ENCODE assay signal across 8 cellular contexts in the genomic region with DNA sequence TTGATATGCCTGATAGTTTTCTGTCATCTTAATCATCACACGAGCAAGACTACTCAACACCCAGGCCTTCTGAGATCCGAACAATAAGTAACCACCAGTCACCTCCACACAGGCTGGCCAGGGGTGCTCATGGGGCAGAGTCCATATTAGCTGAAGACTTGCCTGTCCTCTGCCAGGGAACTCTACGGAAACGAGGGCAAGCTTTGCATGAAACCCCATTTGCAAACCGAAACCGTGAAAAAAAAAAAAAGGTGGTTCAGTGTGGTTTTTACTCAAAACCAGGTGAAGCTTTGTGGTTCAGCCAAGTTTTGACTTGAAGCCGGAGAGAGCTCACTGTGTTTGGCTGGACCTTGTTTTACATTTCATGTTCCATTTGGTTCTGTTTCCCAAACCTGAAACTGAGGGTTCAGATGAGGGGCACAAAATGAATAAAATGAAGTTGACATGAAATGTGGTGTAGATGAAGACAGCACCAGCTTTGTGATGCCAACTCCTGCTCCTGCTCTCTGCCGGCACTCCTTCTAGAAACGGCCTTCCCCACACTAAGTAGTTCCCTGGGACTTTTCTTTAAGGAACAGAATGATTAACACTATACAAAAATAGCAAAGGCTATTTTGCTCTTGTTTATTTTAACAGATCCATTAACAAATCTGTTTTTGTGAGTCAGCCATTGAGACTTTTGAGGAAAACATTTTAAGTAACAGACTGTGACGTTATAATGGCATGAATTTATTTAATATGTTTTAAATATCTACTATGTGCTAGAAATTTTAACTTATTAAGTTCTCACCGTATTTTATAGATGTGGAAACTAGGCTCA.
DNase-seq lines count a peak whose midpoint lies in the region; ATAC-seq, FAIRE-seq and TF ChIP-seq lines count a peak whose summit lies in the region.

No MANE protein-coding gene starts in this region.

- peak overlapping the region in 7 of 11 experiments; percentile 11 to 54 (median 23); a peak in 9 of 22 replicates for H3K4me2 ChIP-seq in BLaER1 treated with 17β-estradiol and CSF1 and Interleukin-3, amounts not matched to agents 10 nM and 100 nM
- H3K4me2 ChIP-seq in mesendoderm (ENCODE audit: low read length), result no peak overlapping the region

- no peak overlapping the region for H2BK5ac ChIP-seq in mesendoderm (ENCODE audit: low read length)

- H3K27me3 ChIP-seq in BLaER1 treated with 17β-estradiol and CSF1 and Interleukin-3, amounts not matched to agents 10 nM and 100 nM, result no peaks in the 10 kb centered on the region
- no peaks in the 10 kb centered on the region for H3K27me3 ChIP-seq in mesendoderm (ENCODE audit: insufficient read depth, low read length, poor library complexity)

- intact Hi-C loops in kidney (cut with DNase I), result no loop called here

- H3K4me3 ChIP-seq in BLaER1 treated with 17β-estradiol and CSF1 and Interleukin-3, amounts not matched to agents 10 nM and 100 nM, result no peak overlapping the region
- H3K4me3 ChIP-seq in mesendoderm (ENCODE audit: low read length), result no peak overlapping the region
- H3K4me3 ChIP-seq in kidney (ENCODE audit: low read length in 2 of 2), result no peak overlapping the region

- no peaks in the 10 kb centered on the region for H3K9me3 ChIP-seq in BLaER1 treated with 17β-estradiol and CSF1 and Interleukin-3, amounts not matched to agents 10 nM and 100 nM (replicated peaks in 1 of 11)
- H3K9me3 ChIP-seq in kidney (ENCODE audit: control insufficient read depth in 1 of 2, low read length in 2 of 2), result no peaks in the 10 kb centered on the region

- H3K36me3 ChIP-seq in BLaER1 treated with 17β-estradiol and CSF1 and Interleukin-3, amounts not matched to agents 10 nM and 100 nM, result peaks cover 0 to 98% (median 73%) of the 10 kb centered on the region in 11 experiments; a peak in 17 of 22 replicates
- H3K36me3 ChIP-seq in mesendoderm (ENCODE audit: control insufficient read depth, insufficient read depth, low read length), result no peaks in the 10 kb centered on the region
- no peaks in the 10 kb centered on the region for H3K36me3 ChIP-seq in kidney (ENCODE audit: control insufficient read depth in 1 of 2, insufficient read depth in 2 of 2, low read length in 2 of 2)

- no peak overlapping the region for H3K23ac ChIP-seq in mesendoderm (ENCODE audit: low read length)

- ATAC-seq in GM21367 (IDR thresholded peaks at IDR 0.05; ENCODE audit: unreplicated experiment) (peak; percentile 89), HG03469 (IDR thresholded peaks at IDR 0.05; ENCODE audit: unreplicated experiment) (peak; percentile 68)

- H3K4me1 ChIP-seq in BLaER1 treated with 17β-estradiol and CSF1 and Interleukin-3, amounts not matched to agents 10 nM and 100 nM, result peaks cover 11 to 66% (median 28%) of the 10 kb centered on the region in 10 experiments
- no peaks in the 10 kb centered on the region for H3K4me1 ChIP-seq in mesendoderm (ENCODE audit: control insufficient read depth, low read depth, low read length)
- H3K4me1 ChIP-seq in kidney (ENCODE audit: control insufficient read depth in 1 of 2, insufficient read depth in 1 of 2, low read depth in 1 of 2, low read length in 2 of 2), result no peaks in the 10 kb centered on the region

- no peak overlapping the region for H3K18ac ChIP-seq in mesendoderm (ENCODE audit: low read length)

- no peak overlapping the region for H2AK5ac ChIP-seq in mesendoderm (ENCODE audit: low read length)

- H2BK15ac ChIP-seq in mesendoderm (replicated peaks; ENCODE audit: low read depth), result no peak overlapping the region

- no peak overlapping the region for H3K56ac ChIP-seq in mesendoderm (ENCODE audit: low read length)

- no CpG with 5 or more reads among the region's 11 CpGs for WGBS in mesendoderm (ENCODE audit: extremely low coverage, insufficient coverage, low lambda C conversion rate)

- FAIRE-seq in kidney (lab: Jason Lieb, UNC), result no peak

- H3K79me1 ChIP-seq in mesendoderm (ENCODE audit: low read length), result no peaks in the 10 kb centered on the region

- no peaks in the 10 kb centered on the region for H3K79me2 ChIP-seq in mesendoderm (ENCODE audit: control insufficient read depth, insufficient read depth, low read length)

- H4K20me1 ChIP-seq in BLaER1 treated with 17β-estradiol and CSF1 and Interleukin-3, amounts not matched to agents 10 nM and 100 nM, result peaks cover 0 to 81% (median 62%) of the 10 kb centered on the region in 11 experiments; a peak in 14 of 22 replicates

- no peak overlapping the region for H4K5ac ChIP-seq in mesendoderm (ENCODE audit: low read length)

- no peak overlapping the region for H3K4ac ChIP-seq in mesendoderm (ENCODE audit: low read depth, low read length)

- no peak for TF ChIP-seq CTCF in kidney (IDR thresholded peaks at IDR 0.05; ENCODE audit: borderline replicate concordance, extremely low read depth, insufficient read depth)

- peak; percentile 80 for DNase-seq in activated effector memory CD4-positive, alpha-beta T cell treated with anti-CD3 and anti-CD28 coated beads, Interleukin-2, amount 50 U/mL, for 16 hours
- DNase-seq in NCI-H510A (lab: John Stamatoyannopoulos, UW) (no peak), OCI-M1 (lab: John Stamatoyannopoulos, UW) (no peak), mesendoderm (no peak), kidney (no peak)

- no peak overlapping the region for H3K27ac ChIP-seq in BLaER1 treated with 17β-estradiol and CSF1 and Interleukin-3, amounts not matched to agents 10 nM and 100 nM
- H3K27ac ChIP-seq in mesendoderm (ENCODE audit: low read depth, low read length) (no peak overlapping the region), kidney (ENCODE audit: low read depth in 2 of 2, low read length in 2 of 2) (no peak overlapping the region)

- H4K8ac ChIP-seq in mesendoderm (ENCODE audit: low read depth, low read length), result no peak overlapping the region

- H2BK120ac ChIP-seq in mesendoderm (ENCODE audit: low read depth, low read length), result no peak overlapping the region

- no peak overlapping the region for H3K9ac ChIP-seq in BLaER1 treated with 17β-estradiol and CSF1 and Interleukin-3, amounts not matched to agents 10 nM and 100 nM
- H3K9ac ChIP-seq in mesendoderm (ENCODE audit: low read length) (no peak overlapping the region), kidney (ENCODE audit: low read length in 2 of 2) (no peak overlapping the region)
